ENCODE assay signal across 28 cellular contexts in genomic region chr13:113229791-113230190, GRCh38.
"Had no signal": no experiment of that assay in that cellular context is flagged by ENCODE, and none has a peak within 500 bp of the region (broad histone marks: within the 10 kb centered on the region; RNA-seq: fewer than 3 reads in every experiment).

No MANE protein-coding gene starts in this region.

- H3K27me3 ChIP-seq: colonic mucosa, esophagus muscularis mucosa, foreskin keratinocyte, gastroesophageal sphincter, heart left ventricle, ovary, right lobe of liver, stomach, tibial artery had no signal

- H3K9me3 ChIP-seq: colonic mucosa, esophagus muscularis mucosa, gastroesophageal sphincter, heart left ventricle, left ventricle myocardium inferior, lower lobe of right lung, mucosa of descending colon, ovary, right lobe of liver, stomach, tibial artery had no signal

- ATAC-seq: foreskin keratinocyte, gastroesophageal sphincter, heart left ventricle, left cardiac atrium, mucosa of descending colon had no signal

- H3K4me3 ChIP-seq: colonic mucosa, esophagus muscularis mucosa, gastroesophageal sphincter, heart left ventricle, left ventricle myocardium inferior, lower lobe of right lung, mucosa of descending colon, ovary, right lobe of liver, stomach, tibial artery had no signal

- H3K4me1 ChIP-seq: colonic mucosa, foreskin keratinocyte, gastroesophageal sphincter, right lobe of liver, stomach, tibial artery had no signal

- FAIRE-seq: endothelial cell of umbilical vein, islet of Langerhans, small intestine had no signal

- H3K27ac ChIP-seq: colonic mucosa, esophagus muscularis mucosa, foreskin keratinocyte, gastroesophageal sphincter, heart left ventricle, left ventricle myocardium inferior, lower lobe of right lung, ovary, right lobe of liver, stomach, tibial artery had no signal

- H3K9me3 Mint-ChIP-seq: central memory CD8-positive, alpha-beta T cell; naive B cell; type B pancreatic cell had no signal

- DNase-seq: colonic mucosa; dermis blood vessel endothelial cell; effector memory CD4-positive, alpha-beta T cell; foreskin keratinocyte; hippocampal formation; left cardiac atrium; left ventricle myocardium inferior; lower lobe of right lung; mucosa of descending colon; naive B cell; occipital lobe; ovary; right lobe of liver; small intestine; stimulated activated CD4-positive, alpha-beta T cell treated with anti-CD3 and anti-CD28 coated beads, Interleukin-12 subunit alpha, Interleukin-12 subunit beta, amount 100 ng/mL, for 4 hours; stimulated activated CD4-positive, alpha-beta T cell treated with anti-CD3 and anti-CD28 coated beads, Interleukin-1b, Interleukin-23, amount 100 ng/mL, for 48 hours; stimulated activated CD4-positive, alpha-beta T cell treated with anti-CD3 and anti-CD28 coated beads, Interleukin-4, amount 100 ng/mL, for 1 hour; stimulated activated CD8-positive, alpha-beta memory T cell treated with anti-CD3 and anti-CD28 coated beads, Interleukin-4, amount 100 ng/mL, for 48 hours; stimulated activated naive CD4-positive, alpha-beta T cell treated with Interleukin-2 at 50 U/mL for 16 hours; stomach; tibial artery had no signal

- H3K36me3 ChIP-seq: colonic mucosa, ovary had no signal

- H3K27me3 Mint-ChIP-seq: central memory CD8-positive, alpha-beta T cell; naive B cell; type B pancreatic cell had no signal

- H3K4me3 Mint-ChIP-seq: central memory CD8-positive, alpha-beta T cell; naive B cell; type B pancreatic cell had no signal

- H3K27ac Mint-ChIP-seq: type B pancreatic cell had no signal
